14 cellular contexts compared by ENCODE assay signal in the genomic region with DNA sequence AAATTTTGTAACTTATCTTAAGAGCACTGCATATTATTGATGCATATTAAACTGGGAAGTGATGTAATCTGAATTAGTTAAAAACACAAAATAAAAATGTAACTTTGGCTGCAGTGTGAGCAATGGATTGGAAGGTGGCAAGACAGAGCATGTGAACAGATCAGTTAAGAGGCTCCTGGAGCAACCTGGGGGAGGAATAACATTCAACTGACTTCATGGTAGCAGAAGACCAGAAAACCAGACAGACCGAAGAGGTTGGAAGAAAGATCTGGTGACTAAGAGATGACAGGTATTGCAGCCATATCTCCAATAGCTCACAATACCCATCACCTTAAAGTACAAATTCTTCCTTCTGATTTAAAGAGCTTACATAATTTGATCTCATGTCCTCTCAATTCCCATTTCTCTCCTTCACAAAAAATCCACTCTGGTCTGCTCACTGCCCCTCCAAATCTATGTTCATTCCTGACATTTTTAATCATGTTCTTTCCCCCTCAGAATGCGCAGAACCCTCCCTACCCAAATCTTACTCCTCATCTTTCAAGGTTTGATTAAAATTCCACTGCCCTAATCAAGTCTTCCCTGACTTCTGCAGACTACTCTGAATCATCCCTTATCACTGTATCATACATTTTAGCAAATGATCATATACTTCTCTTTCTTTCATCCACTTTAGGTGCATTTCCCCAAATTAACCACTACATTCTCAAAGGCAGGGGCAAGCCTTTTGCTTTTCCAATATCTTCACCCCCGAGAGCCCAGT.
"Had no signal": no experiment of that assay in that cellular context is flagged by ENCODE, and none has a peak within 500 bp of the region (broad histone marks: within the 10 kb centered on the region; RNA-seq: fewer than 3 reads in every experiment).

No MANE protein-coding gene starts in this region.

- H3K4me3 ChIP-seq: cardiac muscle cell, mucosa of descending colon had no signal

- ATAC-seq: left colon; naive thymus-derived CD8-positive, alpha-beta T cell; right cardiac atrium had no signal

- H3K9me3 ChIP-seq: mucosa of descending colon, neutrophil had no signal

- DNase-seq: activated CD4-positive, alpha-beta memory T cell treated with anti-CD3 and anti-CD28 coated beads for 36 hours; activated gamma-delta T cell treated with Interleukin-2 at 50 U/mL for 16 hours; activated naive CD8-positive, alpha-beta T cell treated with anti-CD3 and anti-CD28 coated beads for 36 hours; activated T-cell treated with anti-CD3 and anti-CD28 coated beads, Interleukin-2, amount 50 U/mL, for 4 hours; anterior cingulate cortex; hypothalamus; left colon; mucosa of descending colon; naive thymus-derived CD8-positive, alpha-beta T cell; right cardiac atrium; stimulated activated CD4-positive, alpha-beta T cell treated with anti-CD3 and anti-CD28 coated beads, Interleukin-1b, Interleukin-23, amount 100 ng/mL, for 48 hours; stimulated activated naive CD4-positive, alpha-beta T cell had no signal

- H3K36me3 ChIP-seq: cardiac muscle cell, neutrophil had no signal

- H3K27me3 ChIP-seq: cardiac muscle cell, neutrophil had no signal

- H3K27ac ChIP-seq: cardiac muscle cell, neutrophil had no signal
